In genomic region chr6:52499026-52499425, GRCh38 we compare ENCODE assay signal across 10 cellular contexts.
A peak's percentile ranks its signal among the peaks of the same experiment; 100 is the strongest.
DNase-seq lines count a peak whose midpoint lies in the region; ATAC-seq and TF ChIP-seq lines count a peak whose summit lies in the region.
"Had no signal": no experiment of that assay in that cellular context is flagged by ENCODE, and none has a peak within 500 bp of the region (broad histone marks: within the 10 kb centered on the region; RNA-seq: fewer than 3 reads in every experiment).

No MANE protein-coding gene starts in this region.

- DNase-seq in GM23248: peak; percentile 72
- DNase-seq in SK-MEL-5 (ENCODE audit: low read depth, low spot score): peak; percentile 19
- no peak for DNase-seq in stimulated activated naive B cell treated with anti-CD40 and anti-IgM and Interleukin-4, amounts not matched to agents 10 μg/mL and 1 μg/mL and 100 μg/mL, for 72 hours
- DNase-seq in naive thymus-derived CD4-positive, alpha-beta T cell: no peak
- no peak for DNase-seq in NCI-H2171 (lab: John Stamatoyannopoulos, UW)
- DNase-seq: NCI-H510A; stimulated activated naive CD8-positive, alpha-beta T cell treated with anti-CD3 and anti-CD28 coated beads, Interleukin-15, Interleukin-2, amounts not matched to agents 100 U/mL and 50 U/mL, for 24 hours had no signal

- no peak overlapping the region for H3K4me3 Mint-ChIP-seq in stimulated activated naive B cell treated with anti-CD40 and anti-IgM and Interleukin-4, amounts not matched to agents 10 μg/mL and 1 μg/mL and 100 μg/mL, for 72 hours
- no peak overlapping the region for H3K4me3 Mint-ChIP-seq in naive thymus-derived CD4-positive, alpha-beta T cell

- peak overlapping the region; percentile 89 for H3K27ac Mint-ChIP-seq in stimulated activated naive B cell treated with anti-CD40 and anti-IgM and Interleukin-4, amounts not matched to agents 10 μg/mL and 1 μg/mL and 100 μg/mL, for 72 hours
- H3K27ac Mint-ChIP-seq in naive thymus-derived CD4-positive, alpha-beta T cell: no peak overlapping the region

- no peaks in the 10 kb centered on the region for H4K20me1 ChIP-seq in GM23248 (ENCODE audit: insufficient read depth)

- peaks cover 0 to 4% of the 10 kb centered on the region in 2 donors for H3K9me3 Mint-ChIP-seq in stimulated activated naive B cell treated with anti-CD40 and anti-IgM and Interleukin-4, amounts not matched to agents 10 μg/mL and 1 μg/mL and 100 μg/mL, for 72 hours
- H3K9me3 Mint-ChIP-seq in naive thymus-derived CD4-positive, alpha-beta T cell: peaks cover 0 to 7% (median 3%) of the 10 kb centered on the region in 11 donors

- intact Hi-C loops in naive thymus-derived CD4-positive, alpha-beta T cell (cut with micrococcal nuclease): loop anchor here in 1 of 2 donors (5.0 kb wide), 1 partner anchor 163 kb away; no protein-coding TSS in a partner anchor

- no peaks in the 10 kb centered on the region for H3K27me3 Mint-ChIP-seq in stimulated activated naive B cell treated with anti-CD40 and anti-IgM and Interleukin-4, amounts not matched to agents 10 μg/mL and 1 μg/mL and 100 μg/mL, for 72 hours
- no peaks in the 10 kb centered on the region for H3K27me3 Mint-ChIP-seq in naive thymus-derived CD4-positive, alpha-beta T cell

- H3K4me1 Mint-ChIP-seq in stimulated activated naive B cell treated with anti-CD40 and anti-IgM and Interleukin-4, amounts not matched to agents 10 μg/mL and 1 μg/mL and 100 μg/mL, for 72 hours: peaks cover 17 to 27% of the 10 kb centered on the region in 2 donors
- peaks cover 0 to 28% (median 0%) of the 10 kb centered on the region in 7 donors for H3K4me1 Mint-ChIP-seq in naive thymus-derived CD4-positive, alpha-beta T cell

- TF ChIP-seq EP300 in gastroesophageal sphincter (IDR thresholded peaks at IDR 0.05): no peak

- H3K9ac ChIP-seq in GM23248: peak overlapping the region; percentile 19; the same call in 1 of the 2 replicates

- TF ChIP-seq POLR2A in gastroesophageal sphincter (IDR thresholded peaks at IDR 0.05): no peak

- peak overlapping the region; percentile 8 for H3K4me2 ChIP-seq in GM23248 (ENCODE audit: unreplicated experiment)

- no peak for TF ChIP-seq CTCF in gastroesophageal sphincter (IDR thresholded peaks at IDR 0.05)

- H3K4me1 ChIP-seq in GM23248 (ENCODE audit: insufficient read depth): peaks cover 34% of the 10 kb centered on the region
- H3K4me1 ChIP-seq in gastroesophageal sphincter: peaks cover 0 to 49% (median 8%) of the 10 kb centered on the region in 3 donors
- H3K4me1 ChIP-seq in naive thymus-derived CD4-positive, alpha-beta T cell (ENCODE audit: control insufficient read depth in 2 of 2, insufficient read depth in 2 of 2, low read length in 2 of 2): no peaks in the 10 kb centered on the region

- no peak overlapping the region for H2AFZ ChIP-seq in GM23248

- peak overlapping the region; percentile 52 for H3K27ac ChIP-seq in GM23248
- peak overlapping the region in 3 of 4 donors; percentile 31 to 48 (median 42) for H3K27ac ChIP-seq in gastroesophageal sphincter
- no peak overlapping the region for H3K27ac ChIP-seq in naive thymus-derived CD4-positive, alpha-beta T cell (ENCODE audit: low read depth, low read length)

- ATAC-seq in gastroesophageal sphincter: no peak
- ATAC-seq in stimulated activated naive B cell treated with anti-CD40 and anti-IgM and Interleukin-4, amounts not matched to agents 10 μg/mL and 1 μg/mL and 100 μg/mL, for 72 hours (replicated peaks): no peak
- ATAC-seq in GM21619 (IDR thresholded peaks at IDR 0.05; ENCODE audit: unreplicated experiment): no peak
- no peak for ATAC-seq in HG03175 (IDR thresholded peaks at IDR 0.05; ENCODE audit: unreplicated experiment)
- no peak for ATAC-seq in naive thymus-derived CD4-positive, alpha-beta T cell
- ATAC-seq: stimulated activated naive CD8-positive, alpha-beta T cell treated with anti-CD3 and anti-CD28 coated beads, Interleukin-15, Interleukin-2, amounts not matched to agents 100 U/mL and 50 U/mL, for 24 hours had no signal

- H3K79me2 ChIP-seq in GM23248 (ENCODE audit: insufficient read depth): peaks cover 55% of the 10 kb centered on the region; the same call in 1 of the 2 replicates

- 10 to 15% methylated on average over 1 of the region's 1 CpG for WGBS in GM23248 (ENCODE audit: low coverage in 1 of 2, low lambda C conversion rate in 2 of 2, missing lambda C conversion rate in 2 of 2), 2 experiments
- 33% methylated on average over 1 of the region's 1 CpG; no CpG with 5 or more reads in 1 of the 2 donors for WGBS in gastroesophageal sphincter (ENCODE audit: low coverage in 1 of 2), 2 donors

- no peaks in the 10 kb centered on the region for H3K9me3 ChIP-seq in GM23248 (ENCODE audit: low read depth)
- no peaks in the 10 kb centered on the region for H3K9me3 ChIP-seq in gastroesophageal sphincter
- H3K9me3 ChIP-seq in naive thymus-derived CD4-positive, alpha-beta T cell (ENCODE audit: control insufficient read depth in 2 of 3, low read length in 3 of 3): no peaks in the 10 kb centered on the region

- in situ Hi-C loops in GM23248 (cut with MboI): no loop called here
- in situ Hi-C loops in SK-MEL-5 (cut with HindIII; ENCODE audit: low pct_unique_long_range_greater_than_20kb, low sequenced_read_pairs): no loop called here

- H3K4me3 ChIP-seq in GM23248: no peak overlapping the region
- H3K4me3 ChIP-seq in gastroesophageal sphincter: no peak overlapping the region
- H3K4me3 ChIP-seq in naive thymus-derived CD4-positive, alpha-beta T cell (ENCODE audit: low read length): no peak overlapping the region

- CTCF ChIA-PET in naive thymus-derived CD4-positive, alpha-beta T cell (lab: Charles Lee): no interaction called here

- H3K36me3 Mint-ChIP-seq in stimulated activated naive B cell treated with anti-CD40 and anti-IgM and Interleukin-4, amounts not matched to agents 10 μg/mL and 1 μg/mL and 100 μg/mL, for 72 hours: peaks cover 3 to 20% of the 10 kb centered on the region in 2 donors
- peaks cover 6 to 30% (median 12%) of the 10 kb centered on the region in 5 donors for H3K36me3 Mint-ChIP-seq in naive thymus-derived CD4-positive, alpha-beta T cell

- H3K36me3 ChIP-seq in GM23248 (ENCODE audit: low read depth) (peaks cover 60% of the 10 kb centered on the region), gastroesophageal sphincter (peaks cover 0 to 21% of the 10 kb centered on the region in 2 donors)
- peaks cover 0 to 14% (median 0%) of the 10 kb centered on the region in 3 experiments for H3K36me3 ChIP-seq in naive thymus-derived CD4-positive, alpha-beta T cell (ENCODE audit: control insufficient read depth in 2 of 3, insufficient read depth in 3 of 3, low read length in 3 of 3)

- H3K27me3 ChIP-seq in GM23248 (replicated peaks; ENCODE audit: insufficient read depth): no peaks in the 10 kb centered on the region
- no peaks in the 10 kb centered on the region for H3K27me3 ChIP-seq in gastroesophageal sphincter
- no peaks in the 10 kb centered on the region for H3K27me3 ChIP-seq in naive thymus-derived CD4-positive, alpha-beta T cell (ENCODE audit: control insufficient read depth in 2 of 2, insufficient read depth in 2 of 2, low read length in 2 of 2)

- H3F3A ChIP-seq in GM23248 (ENCODE audit: insufficient read depth): peaks cover 98% of the 10 kb centered on the region

- H3K9me2 ChIP-seq in GM23248 (ENCODE audit: insufficient read depth): no peaks in the 10 kb centered on the region

- POLR2A ChIA-PET in naive thymus-derived CD4-positive, alpha-beta T cell (lab: Charles Lee): no interaction called here

Comparison
In these comparisons a context has a peak if more than half of its experiments do, and no peak if none do; other contexts are left out.
1. DNase-seq: peak in GM23248 (single experiment) and SK-MEL-5 (single experiment); none in stimulated activated naive B cell treated with anti-CD40 and anti-IgM and Interleukin-4, amounts not matched to agents 10 μg/mL and 1 μg/mL and 100 μg/mL, for 72 hours (single experiment), naive thymus-derived CD4-positive, alpha-beta T cell (0 of 9) and NCI-H2171 (single experiment).